ENCODE assay signal across 21 cellular contexts in the genomic region with DNA sequence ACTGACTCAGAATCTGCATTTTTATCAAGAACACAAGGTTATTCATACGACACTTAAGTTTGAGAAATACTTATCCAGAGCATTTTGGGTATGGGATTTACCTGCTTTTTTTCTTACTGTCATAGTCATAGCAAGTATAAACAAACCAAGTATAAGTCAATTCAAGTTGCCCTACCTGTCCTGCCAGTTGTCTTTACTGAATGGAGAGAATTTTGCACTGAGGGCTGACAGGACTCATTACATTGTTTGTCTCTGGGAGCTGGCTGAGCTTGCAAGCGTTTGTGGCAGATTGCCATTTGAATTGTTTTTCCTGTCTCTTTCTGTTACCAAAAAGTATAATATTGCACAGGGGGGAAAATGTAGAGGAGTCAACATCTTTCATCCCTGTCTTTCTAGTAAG.
"Had no signal": no experiment of that assay in that cellular context is flagged by ENCODE, and none has a peak within 500 bp of the region (broad histone marks: within the 10 kb centered on the region; RNA-seq: fewer than 3 reads in every experiment).

No MANE protein-coding gene starts in this region.

- H3K4me3 ChIP-seq: coronary artery had no signal

- ATAC-seq: activated T-cell treated with anti-CD3 and anti-CD28 coated beads, Interleukin-2, amount 50 U/mL, for 4 hours; T-helper 17 cell had no signal

- FAIRE-seq: RCC 7860, TTC549 had no signal

- DNase-seq: activated CD4-positive, alpha-beta memory T cell treated with anti-CD3 and anti-CD28 coated beads for 36 hours; activated CD4-positive, alpha-beta T cell treated with anti-CD3 and anti-CD28 coated beads, Interleukin-2, amount 10 ng/mL, durations not matched to agents 7 days and 5 days; activated CD4-positive, CD25-positive, alpha-beta regulatory T cell; activated CD8-positive, alpha-beta memory T cell treated with anti-CD3 and anti-CD28 coated beads for 24 hours; activated effector memory CD4-positive, alpha-beta T cell treated with anti-CD3 and anti-CD28 coated beads, Interleukin-2, amount 50 U/mL, for 16 hours; activated naive CD4-positive, alpha-beta T cell treated with anti-CD3 and anti-CD28 coated beads for 36 hours; activated naive CD8-positive, alpha-beta T cell treated with anti-CD3 and anti-CD28 coated beads for 36 hours; activated T-cell treated with anti-CD3 and anti-CD28 coated beads, Interleukin-2, amount 50 U/mL, for 4 hours; caudate nucleus; Kasumi-1; KBM-7; NCI-H1092; NCI-H1417; NCI-H2029; NCI-H526; SHP77; T-helper 17 cell; T-helper 9 cell had no signal

- H3K27ac ChIP-seq: coronary artery had no signal
